18 cellular contexts compared by ENCODE assay signal in the genomic region with DNA sequence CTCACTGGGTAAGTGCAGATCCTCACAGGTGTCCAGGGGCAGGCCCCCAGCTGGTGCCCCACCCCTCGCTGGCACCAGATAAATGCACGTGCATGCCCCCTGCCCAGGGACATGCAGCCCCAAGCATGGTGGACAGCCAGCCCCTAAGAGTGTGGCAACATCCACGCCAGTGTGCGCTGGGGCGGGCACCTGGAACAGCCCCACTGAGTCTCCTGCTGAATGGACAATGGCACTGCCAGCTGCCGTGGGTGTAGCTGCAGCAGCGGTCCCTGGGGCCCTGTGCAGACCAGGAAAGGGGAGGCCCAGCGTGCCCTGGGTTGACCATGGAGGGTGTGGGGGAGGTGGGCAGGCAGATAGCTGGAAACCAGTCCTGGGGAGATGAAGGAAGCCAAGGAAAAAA.
DNase-seq lines count a peak whose midpoint lies in the region; ATAC-seq and TF ChIP-seq lines count a peak whose summit lies in the region.
"Had no signal": no experiment of that assay in that cellular context is flagged by ENCODE, and none has a peak within 500 bp of the region (broad histone marks: within the 10 kb centered on the region; RNA-seq: fewer than 3 reads in every experiment).

No MANE protein-coding gene starts in this region.

- no peak overlapping the region for H3K4ac ChIP-seq in mesenchymal stem cell (ENCODE audit: low read depth in 1 of 2, low read length in 2 of 2)

- H3K27ac ChIP-seq in BLaER1 treated with 17β-estradiol and CSF1 and Interleukin-3, amounts not matched to agents 10 nM and 100 nM = no peak overlapping the region
- H3K27ac ChIP-seq in mesenchymal stem cell (ENCODE audit: low read length, poor library complexity, severe bottlenecking) = no peak overlapping the region
- H3K27ac ChIP-seq in upper lobe of right lung = no peak overlapping the region
- no peak overlapping the region for H3K27ac ChIP-seq in A673 (ENCODE audit: low read depth, low read length, poor library complexity, severe bottlenecking)
- H3K27ac ChIP-seq: A549 had no signal

- H2BK15ac ChIP-seq in mesenchymal stem cell (ENCODE audit: low read depth, poor library complexity, severe bottlenecking) = no peak overlapping the region

- no peaks in the 10 kb centered on the region for H4K20me1 ChIP-seq in BLaER1 treated with 17β-estradiol and CSF1 and Interleukin-3, amounts not matched to agents 10 nM and 100 nM

- no peak overlapping the region for H2BK5ac ChIP-seq in mesenchymal stem cell (ENCODE audit: low read depth, low read length, poor library complexity, severe bottlenecking)

- H2AFZ ChIP-seq in mesenchymal stem cell (ENCODE audit: low read depth, low read length) = no peak overlapping the region
- H2AFZ ChIP-seq: GM23338 had no signal

- H2BK120ac ChIP-seq in mesenchymal stem cell (ENCODE audit: low read depth, low read length) = no peak overlapping the region

- CTCF ChIA-PET in A673 (lab: Charles Lee) = no interaction called here

- no peak overlapping the region for H3K9ac ChIP-seq in BLaER1 treated with 17β-estradiol and CSF1 and Interleukin-3, amounts not matched to agents 10 nM and 100 nM
- no peak overlapping the region for H3K9ac ChIP-seq in mesenchymal stem cell (ENCODE audit: low read length)

- H3K79me1 ChIP-seq in mesenchymal stem cell (replicated peaks; ENCODE audit: low read length, poor library complexity, severe bottlenecking) = no peaks in the 10 kb centered on the region

- 82% methylated on average over 8 of the region's 8 CpGs for WGBS in mesenchymal stem cell

- H3K4me3 ChIP-seq in BLaER1 treated with 17β-estradiol and CSF1 and Interleukin-3, amounts not matched to agents 10 nM and 100 nM = no peak overlapping the region
- no peak overlapping the region for H3K4me3 ChIP-seq in mesenchymal stem cell (ENCODE audit: insufficient read depth in 1 of 2, low read depth in 1 of 2, low read length in 2 of 2)
- H3K4me3 ChIP-seq in upper lobe of right lung = no peak overlapping the region
- no peak overlapping the region for H3K4me3 ChIP-seq in A673 (ENCODE audit: low read depth, low read length, poor library complexity, severe bottlenecking)
- H3K4me3 ChIP-seq: A549, GM12878, GM23338 had no signal

- TF ChIP-seq CTCF in upper lobe of right lung (IDR thresholded peaks at IDR 0.05) (no peak), A673 (conservative IDR thresholded peaks at IDR 0.05; ENCODE audit: low read depth, low read length) (no peak)

- BruUV-seq in A673 (replicated peaks; lab: Mats Ljungman, UMichigan) = no TSS peak

- no peak overlapping the region for H2AK5ac ChIP-seq in mesenchymal stem cell (ENCODE audit: low read length, severe bottlenecking)

- no peak overlapping the region for H2BK12ac ChIP-seq in mesenchymal stem cell (ENCODE audit: low read length in 2 of 2)

- H3K18ac ChIP-seq in mesenchymal stem cell (ENCODE audit: low read depth in 1 of 2, low read length in 2 of 2) = no peak overlapping the region

- peaks cover 0 to 4% (median 0%) of the 10 kb centered on the region in 11 experiments; a peak in 1 of 22 replicates for H3K9me3 ChIP-seq in BLaER1 treated with 17β-estradiol and CSF1 and Interleukin-3, amounts not matched to agents 10 nM and 100 nM (replicated peaks in 1 of 11)
- H3K9me3 ChIP-seq in mesenchymal stem cell (ENCODE audit: control insufficient read depth, low read length) = peaks cover 12% of the 10 kb centered on the region
- no peaks in the 10 kb centered on the region for H3K9me3 ChIP-seq in upper lobe of right lung
- H3K9me3 ChIP-seq in A673 (ENCODE audit: low read depth, low read length, poor library complexity, severe bottlenecking) = no peaks in the 10 kb centered on the region
- H3K9me3 ChIP-seq: A549 had no signal

- peak overlapping the region; percentile 41 for H4K91ac ChIP-seq in mesenchymal stem cell (ENCODE audit: low read length)

- H3K4me2 ChIP-seq in BLaER1 treated with 17β-estradiol and CSF1 and Interleukin-3, amounts not matched to agents 10 nM and 100 nM = peak overlapping the region in 8 of 11 experiments; percentile 81 to 94 (median 88); a peak in 14 of 22 replicates
- no peak overlapping the region for H3K4me2 ChIP-seq in mesenchymal stem cell (ENCODE audit: low read length, poor library complexity, severe bottlenecking)
- H3K4me2 ChIP-seq: A549, GM23338 had no signal

- H4K8ac ChIP-seq in mesenchymal stem cell (ENCODE audit: low read length) = no peak overlapping the region

- H3K23ac ChIP-seq in mesenchymal stem cell (ENCODE audit: low read length in 2 of 2) = no peak overlapping the region

- no peak overlapping the region for H3K14ac ChIP-seq in mesenchymal stem cell (ENCODE audit: low read length in 2 of 2)

- H3K4me1 ChIP-seq in BLaER1 treated with 17β-estradiol and CSF1 and Interleukin-3, amounts not matched to agents 10 nM and 100 nM = peaks cover 23 to 38% (median 34%) of the 10 kb centered on the region in 10 experiments
- no peaks in the 10 kb centered on the region for H3K4me1 ChIP-seq in mesenchymal stem cell (ENCODE audit: control insufficient read depth, insufficient read depth, low read depth, low read length)
- no peaks in the 10 kb centered on the region for H3K4me1 ChIP-seq in upper lobe of right lung
- no peaks in the 10 kb centered on the region for H3K4me1 ChIP-seq in A673 (ENCODE audit: insufficient read depth, low read length, poor library complexity, severe bottlenecking)
- H3K4me1 ChIP-seq: A549 had no signal

- intact Hi-C loops in upper lobe of right lung (cut with DNase I) = no loop called here
- intact Hi-C loops in A673 (cut with micrococcal nuclease; ENCODE audit: unreplicated experiment) = no loop called here

- H3K27me3 ChIP-seq in BLaER1 treated with 17β-estradiol and CSF1 and Interleukin-3, amounts not matched to agents 10 nM and 100 nM = peaks cover 0 to 8% (median 0%) of the 10 kb centered on the region in 11 experiments; a peak in 2 of 22 replicates
- no peaks in the 10 kb centered on the region for H3K27me3 ChIP-seq in mesenchymal stem cell (ENCODE audit: control insufficient read depth in 1 of 2, insufficient read depth in 1 of 2, low read length in 2 of 2)
- H3K27me3 ChIP-seq in upper lobe of right lung = no peaks in the 10 kb centered on the region
- no peaks in the 10 kb centered on the region for H3K27me3 ChIP-seq in A673 (replicated peaks; ENCODE audit: insufficient read depth, low read depth, low read length, poor library complexity)

- no peaks in the 10 kb centered on the region for H3K36me3 ChIP-seq in BLaER1 treated with 17β-estradiol and CSF1 and Interleukin-3, amounts not matched to agents 10 nM and 100 nM
- no peaks in the 10 kb centered on the region for H3K36me3 ChIP-seq in mesenchymal stem cell (ENCODE audit: control insufficient read depth in 1 of 2, insufficient read depth in 2 of 2, low read depth in 1 of 2, low read length in 2 of 2)
- no peaks in the 10 kb centered on the region for H3K36me3 ChIP-seq in upper lobe of right lung
- H3K36me3 ChIP-seq in A673 (ENCODE audit: insufficient read depth, low read length, poor library complexity, severe bottlenecking) = no peaks in the 10 kb centered on the region

- DNase-seq in mesenchymal stem cell = no peak
- no peak for DNase-seq in upper lobe of right lung
- no peak for DNase-seq in cerebellar cortex (ENCODE audit: low spot score)
- no peak for DNase-seq in A673 (ENCODE audit: low spot score)
- DNase-seq: 8988T; CD4-positive, alpha-beta T cell; CD8-positive, alpha-beta memory T cell; DMS 273 treated with DMSO at 0.1 percent for 48 hours; DMS79; EL; GDM1; H9 had no signal

- POLR2A ChIA-PET in A673 (lab: Charles Lee; ENCODE audit: low non-redundant PET) = no interaction called here

- peak; percentile 33 for ATAC-seq in upper lobe of right lung
- no peak for ATAC-seq in HG02763 (IDR thresholded peaks at IDR 0.05; ENCODE audit: unreplicated experiment)
- ATAC-seq: A549, GM12878, GM23338, HCT116 had no signal
